ENCODE assay signal across 8 cellular contexts in the genomic region with DNA sequence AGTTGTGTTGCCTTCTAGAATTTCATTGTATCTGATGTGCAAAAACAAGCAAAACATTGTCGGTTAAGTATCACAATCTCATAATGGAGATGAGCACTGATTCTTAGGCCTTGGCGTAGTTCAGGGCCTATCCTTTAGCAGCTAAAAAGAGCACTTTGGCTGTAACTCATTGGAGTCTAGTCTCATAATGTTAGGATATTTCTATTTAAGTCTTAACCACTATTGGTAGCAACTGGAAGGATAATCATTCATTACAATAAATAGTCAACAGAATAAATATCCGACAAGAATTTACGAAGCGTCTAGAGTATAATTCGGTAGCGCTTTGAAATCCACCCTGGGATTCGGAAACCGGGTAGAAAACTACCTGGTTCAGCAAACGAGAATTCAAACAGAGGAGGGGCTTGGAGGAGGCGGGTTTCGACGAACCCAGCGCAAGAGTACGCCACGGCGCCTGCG. TPM values are rescaled to one million over a fixed set of nuclear protein-coding genes. Genes with fewer than 3 reads are reported as not detected.
A peak's percentile ranks its signal among the peaks of the same experiment; 100 is the strongest.
DNase-seq lines count a peak whose midpoint lies in the region; ATAC-seq and TF ChIP-seq lines count a peak whose summit lies in the region.

No MANE protein-coding gene starts in this region.

- H3K4me2 ChIP-seq in fibroblast of lung (ENCODE audit: extremely low read depth, insufficient read depth, low read length): peak overlapping the region; percentile 84

- no peak for TF ChIP-seq POLR2A in stomach (IDR thresholded peaks at IDR 0.05)

- 1 to 2% (median 2%) methylated on average over 18 of the region's 18 CpGs for WGBS in stomach, 5 donors

- peaks cover 38% of the 10 kb centered on the region for H3K79me2 ChIP-seq in fibroblast of lung (ENCODE audit: control insufficient read depth, insufficient read depth, low read length)

- H3K27ac Mint-ChIP-seq in natural killer cell: no peak overlapping the region

- H3K36me3 Mint-ChIP-seq in natural killer cell: no peaks in the 10 kb centered on the region

- no peaks in the 10 kb centered on the region for H3K36me3 ChIP-seq in HEK293 (ENCODE audit: control insufficient read depth in 2 of 2, insufficient read depth in 1 of 2, low read length in 2 of 2)
- no peaks in the 10 kb centered on the region for H3K36me3 ChIP-seq in fibroblast of lung (ENCODE audit: control insufficient read depth, insufficient read depth, low read length)
- no peaks in the 10 kb centered on the region for H3K36me3 ChIP-seq in stomach

- no peaks in the 10 kb centered on the region for H3K9me3 Mint-ChIP-seq in natural killer cell

- CTCF ChIA-PET in HEK293 (lab: Yijun Ruan, JAX): no interaction called here

- peaks cover 10% of the 10 kb centered on the region for H3K27me3 ChIP-seq in fibroblast of lung (ENCODE audit: control insufficient read depth, insufficient read depth, low read length)
- H3K27me3 ChIP-seq in stomach: no peaks in the 10 kb centered on the region

- no peak for TF ChIP-seq EP300 in stomach (IDR thresholded peaks at IDR 0.05)

- POLR2A ChIA-PET in HEK293 (lab: Yijun Ruan, JAX): interaction anchor here (1.1 to 2.5 kb wide), 3 partner anchors 51 to 175 kb away, joined by 3 to 13 read pairs (median 3); a partner anchor contains a TSS

- peak overlapping the region; percentile 69 for H2AFZ ChIP-seq in fibroblast of lung (ENCODE audit: low read length)

- H3K27me3 Mint-ChIP-seq in natural killer cell (ENCODE audit: low read depth in 2 of 2): peaks cover 0 to 11% of the 10 kb centered on the region in 2 donors

- no peaks in the 10 kb centered on the region for H3K9me3 ChIP-seq in HEK293 (ENCODE audit: control insufficient read depth, insufficient read depth, low read depth, low read length)
- H3K9me3 ChIP-seq in fibroblast of lung (ENCODE audit: control insufficient read depth, insufficient read depth, low read depth, low read length): no peaks in the 10 kb centered on the region
- H3K9me3 ChIP-seq in stomach: no peaks in the 10 kb centered on the region

- H3K4me3 Mint-ChIP-seq in natural killer cell: no peak overlapping the region

- H3K4me1 ChIP-seq in HEK293 (ENCODE audit: control insufficient read depth, insufficient read depth, low read length) (no peaks in the 10 kb centered on the region; the same call in none of the 2 replicates), fibroblast of lung (ENCODE audit: control insufficient read depth, extremely low read depth, insufficient read depth, low read length) (no peaks in the 10 kb centered on the region), stomach (peaks cover 26 to 41% (median 33%) of the 10 kb centered on the region in 4 donors)

- peak; percentile 75 to 84 (median 77) for ATAC-seq in natural killer cell

- intact Hi-C loops in natural killer cell (cut with micrococcal nuclease): no loop called here
- intact Hi-C loops in stomach (cut with DNase I; ENCODE audit: low total_unique reads): no loop called here

- H3K4me1 Mint-ChIP-seq in natural killer cell: peaks cover 0 to 16% of the 10 kb centered on the region in 2 donors

- peak overlapping the region; percentile 84 for H3K27ac ChIP-seq in HEK293 (ENCODE audit: extremely low read depth, low read depth, low read length)
- H3K27ac ChIP-seq in fibroblast of lung (ENCODE audit: insufficient read depth, low read length): peak overlapping the region; percentile 99
- peak overlapping the region; percentile 98 to 99 (median 99) for H3K27ac ChIP-seq in stomach

- H4K20me1 ChIP-seq in fibroblast of lung (ENCODE audit: control insufficient read depth, extremely low read depth, insufficient read depth, low read length): no peaks in the 10 kb centered on the region

- H3K4me3 ChIP-seq in HEK293 (ENCODE audit: low read depth, low read length) (peak overlapping the region; percentile 87), fibroblast of lung (replicated peaks in 1 of 4; ENCODE audit: control extremely low read depth in 1 of 4, insufficient read depth in 1 of 4, low read depth in 3 of 4, low read length in 4 of 4) (peak overlapping the region; percentile 62 to 92 (median 86)), stomach (peak overlapping the region; percentile 73 to 93 (median 85))

- DNase-seq in SKM-1 treated with dmso at 0.1 percent for 144 hours (lab: John Stamatoyannopoulos, UW; ENCODE audit: unreplicated experiment): peak; percentile 38
- no peak for DNase-seq in SKM-1 (lab: John Stamatoyannopoulos, UW; ENCODE audit: unreplicated experiment)
- DNase-seq in NCI-H128 (lab: John Stamatoyannopoulos, UW; ENCODE audit: unreplicated experiment): peak; percentile 77
- peak; percentile 83 for DNase-seq in activated T-cell treated with anti-CD3 and anti-CD28 coated beads for 4 hours
- peak in 1 of 2 donors; percentile 84 for DNase-seq in fibroblast of lung (ENCODE audit: low read depth in 2 of 2)
- DNase-seq in natural killer cell: no peak
- DNase-seq in stomach: peak; percentile 90

- H3K9ac ChIP-seq in fibroblast of lung (ENCODE audit: insufficient read depth, low read length): peak overlapping the region; percentile 93

- TF ChIP-seq CTCF in HEK293 (tag by site-specific recombination; IDR thresholded peaks at IDR 0.05) (no peak), fibroblast of lung (conservative IDR thresholded peaks at IDR 0.05 in 1 of 2, IDR thresholded peaks at IDR 0.05 in 1 of 2; ENCODE audit: low read depth in 1 of 2, low read length in 2 of 2) (no peak), natural killer cell (IDR thresholded peaks at IDR 0.05) (no peak), stomach (IDR thresholded peaks at IDR 0.05) (no peak)

TF ChIP-seq in HEK293, 187 proteins besides CTCF, POLR2A, EP300 and RAD21 (continues in another document):
- TF ChIP-seq, protein P1, sequence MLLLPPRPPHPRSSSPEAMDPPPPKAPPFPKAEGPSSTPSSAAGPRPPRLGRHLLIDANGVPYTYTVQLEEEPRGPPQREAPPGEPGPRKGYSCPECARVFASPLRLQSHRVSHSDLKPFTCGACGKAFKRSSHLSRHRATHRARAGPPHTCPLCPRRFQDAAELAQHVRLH (tag by site-specific recombination; IDR thresholded peaks at IDR 0.05): 0 out of 2 replicates have a peak, but pooled peaks have one; percentile 22
- TF ChIP-seq ZNF660 (tag by site-specific recombination; IDR thresholded peaks at IDR 0.05) (peak; percentile 21; the same call in 1 of the 2 replicates), KLF16 (tag by site-specific recombination; IDR thresholded peaks at IDR 0.05) (no peak)
- TF ChIP-seq, protein P2, sequence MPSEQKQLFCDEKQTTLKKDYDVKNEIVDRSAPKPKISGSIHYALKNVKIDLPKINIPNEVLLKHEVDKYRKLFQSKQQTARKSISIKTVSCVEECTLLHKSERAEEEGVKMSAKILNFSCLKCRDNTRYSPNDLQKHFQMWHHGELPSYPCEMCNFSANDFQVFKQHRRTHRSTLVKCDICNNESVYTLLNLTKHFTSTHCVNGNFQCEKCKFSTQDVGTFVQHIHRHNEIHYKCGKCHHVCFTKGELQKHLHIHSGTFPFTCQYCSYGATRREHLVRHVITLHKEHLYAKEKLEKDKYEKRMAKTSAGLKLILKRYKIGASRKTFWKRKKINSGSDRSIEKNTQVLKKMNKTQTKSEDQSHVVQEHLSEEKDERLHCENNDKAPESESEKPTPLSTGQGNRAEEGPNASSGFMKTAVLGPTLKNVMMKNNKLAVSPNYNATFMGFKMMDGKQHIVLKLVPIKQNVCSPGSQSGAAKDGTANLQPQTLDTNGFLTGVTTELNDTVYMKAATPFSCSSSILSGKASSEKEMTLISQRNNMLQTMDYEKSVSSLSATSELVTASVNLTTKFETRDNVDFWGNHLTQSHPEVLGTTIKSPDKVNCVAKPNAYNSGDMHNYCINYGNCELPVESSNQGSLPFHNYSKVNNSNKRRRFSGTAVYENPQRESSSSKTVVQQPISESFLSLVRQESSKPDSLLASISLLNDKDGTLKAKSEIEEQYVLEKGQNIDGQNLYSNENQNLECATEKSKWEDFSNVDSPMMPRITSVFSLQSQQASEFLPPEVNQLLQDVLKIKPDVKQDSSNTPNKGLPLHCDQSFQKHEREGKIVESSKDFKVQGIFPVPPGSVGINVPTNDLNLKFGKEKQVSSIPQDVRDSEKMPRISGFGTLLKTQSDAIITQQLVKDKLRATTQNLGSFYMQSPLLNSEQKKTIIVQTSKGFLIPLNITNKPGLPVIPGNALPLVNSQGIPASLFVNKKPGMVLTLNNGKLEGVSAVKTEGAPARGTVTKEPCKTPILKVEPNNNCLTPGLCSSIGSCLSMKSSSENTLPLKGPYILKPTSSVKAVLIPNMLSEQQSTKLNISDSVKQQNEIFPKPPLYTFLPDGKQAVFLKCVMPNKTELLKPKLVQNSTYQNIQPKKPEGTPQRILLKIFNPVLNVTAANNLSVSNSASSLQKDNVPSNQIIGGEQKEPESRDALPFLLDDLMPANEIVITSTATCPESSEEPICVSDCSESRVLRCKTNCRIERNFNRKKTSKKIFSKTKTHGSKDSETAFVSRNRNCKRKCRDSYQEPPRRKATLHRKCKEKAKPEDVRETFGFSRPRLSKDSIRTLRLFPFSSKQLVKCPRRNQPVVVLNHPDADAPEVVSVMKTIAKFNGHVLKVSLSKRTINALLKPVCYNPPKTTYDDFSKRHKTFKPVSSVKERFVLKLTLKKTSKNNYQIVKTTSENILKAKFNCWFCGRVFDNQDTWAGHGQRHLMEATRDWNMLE (tag by site-specific recombination; conservative IDR thresholded peaks at IDR 0.05; ENCODE audit: low read depth): peak; percentile 40; the same call in 1 of the 2 replicates

RNA-seq across cellular contexts. Expression of a gene that starts 0.5 kb away (rescaled TPM):
- total RNA-seq in fibroblast of lung: 19.5 and 22.3 TPM in 2 replicates
- polyA plus RNA-seq in fibroblast of lung: 13.0 and 15.4 TPM in 2 replicates
- 17.5 and 21.6 TPM in 2 replicates for polyA plus RNA-seq in fibroblast of lung (2012)
- 2.1 TPM in 1 of 2 replicates, not detected in the other for polyA minus RNA-seq in fibroblast of lung (ENCODE audit: low replicate concordance)
- 10 to 100 TPM; 26.0 to 36.9 (median 34.0) TPM for total RNA-seq in natural killer cell
- total RNA-seq in stomach: 10 to 100 TPM; 18.8 to 42.4 (median 23.9) TPM
- 10 to 100 TPM; 11.8 to 17.6 (median 12.8) TPM for polyA plus RNA-seq in stomach

RNA-seq across cellular contexts. Expression of a gene that starts 57.9 kb away (rescaled TPM):
- total RNA-seq in fibroblast of lung (73.2 and 74.3 TPM in 2 replicates), natural killer cell (10 to 100 TPM; 12.7 to 24.2 (median 18.2) TPM), stomach (100 to 1,000 TPM in 1 of 5 donors, 10 to 100 TPM in 2, 1 to 10 TPM in 1, under 1 TPM in 1; 0.87 to 149 (median 30.1) TPM)
- polyA plus RNA-seq in fibroblast of lung (63.0 and 64.1 TPM in 2 replicates), stomach (10 to 100 TPM; 30.7 to 44.5 (median 32.3) TPM)
- polyA plus RNA-seq in fibroblast of lung (2012): 65.4 and 70.6 TPM in 2 replicates
- polyA minus RNA-seq in fibroblast of lung (ENCODE audit: low replicate concordance): 60.9 and 116 TPM in 2 replicates

Comparison
In these comparisons a context has a peak if more than half of its experiments do, and no peak if none do; other contexts are left out.
1. DNase-seq: peak in SKM-1 treated with dmso at 0.1 percent for 144 hours (single experiment), NCI-H128 (single experiment), activated T-cell treated with anti-CD3 and anti-CD28 coated beads for 4 hours (single experiment) and stomach (single experiment); none in SKM-1 (single experiment) and natural killer cell (single experiment).
2. Peak in every context shown above with its lines, with median percentiles within 50 percentile points of each other: H3K27ac ChIP-seq and H3K4me3 ChIP-seq.